8 cellular contexts compared by ENCODE assay signal in genomic region chr21:46097826-46098286, GRCh38. TPM values are rescaled to one million over a fixed set of nuclear protein-coding genes. Genes with fewer than 3 reads are reported as not detected.
DNase-seq lines count a peak whose midpoint lies in the region; ATAC-seq and TF ChIP-seq lines count a peak whose summit lies in the region.

Gene COL6A2, plus strand, starts transcription at chr21:46098112.

- no peaks in the 10 kb centered on the region for H3K27me3 ChIP-seq in CD8-positive, alpha-beta T cell (ENCODE audit: insufficient read depth, low read length)

- CTCF ChIA-PET in CD8-positive, alpha-beta T cell (lab: Charles Lee) = interaction anchor here (0.9 kb wide), 1 partner anchor 40 kb away, joined by 3 read pairs; no protein-coding TSS in a partner anchor

- peaks cover 10% of the 10 kb centered on the region for H3K4me1 ChIP-seq in CD8-positive, alpha-beta T cell (ENCODE audit: insufficient read depth, low read length)

- H3K27me3 Mint-ChIP-seq in CD8-positive, alpha-beta T cell (ENCODE audit: low read depth) = peaks cover 14% of the 10 kb centered on the region
- peaks cover 35% of the 10 kb centered on the region for H3K27me3 Mint-ChIP-seq in activated T-helper 1 cell treated with anti-CD3 and anti-CD28 coated beads, Interleukin-12 subunit alpha, Interleukin-12 subunit beta, Interleukin-2, Interleukin-4 antibody, amounts not matched to agents 30 ng/mL and 10 ng/mL and 1 ng/mL, durations not matched to agents 14 hours and 24 hours and 36 hours (ENCODE audit: insufficient read depth)
- peaks cover 38% of the 10 kb centered on the region for H3K27me3 Mint-ChIP-seq in nephron progenitor cell (ENCODE audit: low read depth, poor library complexity)

- no peaks in the 10 kb centered on the region for H3K36me3 ChIP-seq in CD8-positive, alpha-beta T cell (ENCODE audit: insufficient read depth, low read length)

- ATAC-seq in CD8-positive, alpha-beta T cell = peak; percentile 83
- no peak for ATAC-seq in GM21360 (IDR thresholded peaks at IDR 0.05; ENCODE audit: unreplicated experiment)

- TF ChIP-seq CTCF in CD8-positive, alpha-beta T cell (IDR thresholded peaks at IDR 0.05) = no peak
- TF ChIP-seq CTCF in nephron progenitor cell (IDR thresholded peaks at IDR 0.05) = no peak

- H3K9me3 Mint-ChIP-seq in CD8-positive, alpha-beta T cell = peaks cover 7% of the 10 kb centered on the region
- peaks cover 7% of the 10 kb centered on the region for H3K9me3 Mint-ChIP-seq in activated T-helper 1 cell treated with anti-CD3 and anti-CD28 coated beads, Interleukin-12 subunit alpha, Interleukin-12 subunit beta, Interleukin-2, Interleukin-4 antibody, amounts not matched to agents 30 ng/mL and 10 ng/mL and 1 ng/mL, durations not matched to agents 14 hours and 24 hours and 36 hours
- peaks cover 34% of the 10 kb centered on the region for H3K9me3 Mint-ChIP-seq in nephron progenitor cell

- peak; percentile 19 to 76 (median 53) for DNase-seq in CD8-positive, alpha-beta T cell
- DNase-seq in NCI-H2227 (lab: John Stamatoyannopoulos, UW; ENCODE audit: unreplicated experiment) (peak; percentile 68), fibroblast of peridontal ligament (ENCODE audit: extremely low read depth) (peak; percentile 58), nephron progenitor cell (peak; percentile 80), NCI-H2029 (lab: John Stamatoyannopoulos, UW) (no peak)
- DNase-seq in activated T-helper 1 cell treated with anti-CD3 and anti-CD28 coated beads, Interleukin-12 subunit alpha, Interleukin-12 subunit beta, Interleukin-2, Interleukin-4 antibody, amounts not matched to agents 30 ng/mL and 10 ng/mL and 1 ng/mL, durations not matched to agents 14 hours and 24 hours and 36 hours (ENCODE audit: low spot score) = no peak

- H3K36me3 Mint-ChIP-seq in CD8-positive, alpha-beta T cell = no peaks in the 10 kb centered on the region
- H3K36me3 Mint-ChIP-seq in activated T-helper 1 cell treated with anti-CD3 and anti-CD28 coated beads, Interleukin-12 subunit alpha, Interleukin-12 subunit beta, Interleukin-2, Interleukin-4 antibody, amounts not matched to agents 30 ng/mL and 10 ng/mL and 1 ng/mL, durations not matched to agents 14 hours and 24 hours and 36 hours (ENCODE audit: low read depth) = peaks cover 2% of the 10 kb centered on the region
- H3K36me3 Mint-ChIP-seq in nephron progenitor cell (ENCODE audit: low read depth) = peaks cover 31% of the 10 kb centered on the region

- peak within 1 kb of the TSS; percentile 74 for H3K4me3 Mint-ChIP-seq in CD8-positive, alpha-beta T cell
- peak within 1 kb of the TSS; percentile 59 for H3K4me3 Mint-ChIP-seq in activated T-helper 1 cell treated with anti-CD3 and anti-CD28 coated beads, Interleukin-12 subunit alpha, Interleukin-12 subunit beta, Interleukin-2, Interleukin-4 antibody, amounts not matched to agents 30 ng/mL and 10 ng/mL and 1 ng/mL, durations not matched to agents 14 hours and 24 hours and 36 hours
- H3K4me3 Mint-ChIP-seq in nephron progenitor cell = peak within 1 kb of the TSS; percentile 75

- intact Hi-C loops in CD8-positive, alpha-beta T cell (cut with DNase I, micrococcal nuclease) = loop anchor here (1.0 to 2.0 kb wide), 2 partner anchors 125 kb away; no protein-coding TSS in a partner anchor
- intact Hi-C loops in activated T-helper 1 cell treated with anti-CD3 and anti-CD28 coated beads, Interleukin-12 subunit alpha, Interleukin-12 subunit beta, Interleukin-2, Interleukin-4 antibody, amounts not matched to agents 30 ng/mL and 10 ng/mL and 1 ng/mL, durations not matched to agents 14 hours and 24 hours and 36 hours (cut with micrococcal nuclease) = loop anchor here (5.0 kb wide), 1 partner anchor 126 kb away; no protein-coding TSS in a partner anchor

- no peak within 1 kb of the TSS for H3K27ac ChIP-seq in CD8-positive, alpha-beta T cell (ENCODE audit: low read depth, low read length)
- no peak within 1 kb of the TSS for H3K27ac ChIP-seq in temporal lobe (ENCODE audit: low read depth, low read length)

- peaks cover 22% of the 10 kb centered on the region for H3K4me1 Mint-ChIP-seq in CD8-positive, alpha-beta T cell (ENCODE audit: low read depth)
- no peaks in the 10 kb centered on the region for H3K4me1 Mint-ChIP-seq in activated T-helper 1 cell treated with anti-CD3 and anti-CD28 coated beads, Interleukin-12 subunit alpha, Interleukin-12 subunit beta, Interleukin-2, Interleukin-4 antibody, amounts not matched to agents 30 ng/mL and 10 ng/mL and 1 ng/mL, durations not matched to agents 14 hours and 24 hours and 36 hours (ENCODE audit: low read depth)
- H3K4me1 Mint-ChIP-seq in nephron progenitor cell = peaks cover 21% of the 10 kb centered on the region

- POLR2A ChIA-PET in CD8-positive, alpha-beta T cell (lab: Charles Lee) = no interaction called here

- no peaks in the 10 kb centered on the region for H3K9me3 ChIP-seq in CD8-positive, alpha-beta T cell (ENCODE audit: low read length)

- no peak within 1 kb of the TSS for H3K27ac Mint-ChIP-seq in CD8-positive, alpha-beta T cell
- no peak within 1 kb of the TSS for H3K27ac Mint-ChIP-seq in activated T-helper 1 cell treated with anti-CD3 and anti-CD28 coated beads, Interleukin-12 subunit alpha, Interleukin-12 subunit beta, Interleukin-2, Interleukin-4 antibody, amounts not matched to agents 30 ng/mL and 10 ng/mL and 1 ng/mL, durations not matched to agents 14 hours and 24 hours and 36 hours
- no peak within 1 kb of the TSS for H3K27ac Mint-ChIP-seq in nephron progenitor cell

- peak within 1 kb of the TSS; percentile 41 for H3K4me3 ChIP-seq in CD8-positive, alpha-beta T cell (ENCODE audit: low read depth, low read length)

RNA-seq across cellular contexts. Expression of gene COL6A2, which starts in this region (rescaled TPM):
- 10 to 100 TPM; 74.4 to 80.6 TPM for total RNA-seq in CD8-positive, alpha-beta T cell
- 1.4 and 2.1 TPM in 2 replicates for total RNA-seq in activated T-helper 1 cell treated with anti-CD3 and anti-CD28 coated beads, Interleukin-12 subunit alpha, Interleukin-12 subunit beta, Interleukin-2, Interleukin-4 antibody, amounts not matched to agents 30 ng/mL and 10 ng/mL and 1 ng/mL, durations not matched to agents 14 hours and 24 hours and 36 hours
- 25.8 TPM for total RNA-seq in temporal lobe

Comparison
In these comparisons a context has a peak if more than half of its experiments do, and no peak if none do; other contexts are left out.
1. DNase-seq: peak in CD8-positive, alpha-beta T cell (7 of 7), NCI-H2227 (single experiment), fibroblast of peridontal ligament (single experiment) and nephron progenitor cell (single experiment); none in activated T-helper 1 cell treated with anti-CD3 and anti-CD28 coated beads, Interleukin-12 subunit alpha, Interleukin-12 subunit beta, Interleukin-2, Interleukin-4 antibody, amounts not matched to agents 30 ng/mL and 10 ng/mL and 1 ng/mL, durations not matched to agents 14 hours and 24 hours and 36 hours (single experiment) and NCI-H2029 (single experiment).
2. Peak in every context shown above with its lines, with median percentiles within 50 percentile points of each other: H3K4me3 Mint-ChIP-seq.